10 cellular contexts compared by ENCODE assay signal in genomic region chr5:122492675-122493074, GRCh38.
DNase-seq lines count a peak whose midpoint lies in the region; ATAC-seq and TF ChIP-seq lines count a peak whose summit lies in the region.
"Had no signal": no experiment of that assay in that cellular context is flagged by ENCODE, and none has a peak within 500 bp of the region (broad histone marks: within the 10 kb centered on the region; RNA-seq: fewer than 3 reads in every experiment).

No MANE protein-coding gene starts in this region.

- no peaks in the 10 kb centered on the region for H3K4me1 ChIP-seq in CD8-positive, alpha-beta memory T cell (ENCODE audit: insufficient read depth, low read length)

- H3K27ac ChIP-seq in SK-N-MC: no peak overlapping the region
- H3K27ac ChIP-seq in CD8-positive, alpha-beta memory T cell (ENCODE audit: low read depth, low read length): no peak overlapping the region

- POLR2A ChIA-PET in CD8-positive, alpha-beta memory T cell (lab: Charles Lee): no interaction called here

- TF ChIP-seq CTCF in glutamatergic neuron (IDR thresholded peaks at IDR 0.05; ENCODE audit: partially characterized antibody, unreplicated experiment): no peak

- no peak overlapping the region for H3K4me3 ChIP-seq in SK-N-MC
- H3K4me3 ChIP-seq in CD8-positive, alpha-beta memory T cell (ENCODE audit: low read length): no peak overlapping the region

- H3K27me3 ChIP-seq in CD8-positive, alpha-beta memory T cell (ENCODE audit: insufficient read depth, low read length, poor library complexity, severe bottlenecking): no peaks in the 10 kb centered on the region

- no peaks in the 10 kb centered on the region for H3K36me3 Mint-ChIP-seq in glutamatergic neuron (ENCODE audit: unreplicated experiment)
- H3K36me3 Mint-ChIP-seq in CD8-positive, alpha-beta memory T cell: no peaks in the 10 kb centered on the region
- H3K36me3 Mint-ChIP-seq: activated naive CD8-positive, alpha-beta T cell treated with anti-CD3 and anti-CD28 coated beads, Interleukin-2, amount 10 ng/mL, durations not matched to agents 7 days and 5 days had no signal

- H3K27ac Mint-ChIP-seq in glutamatergic neuron (ENCODE audit: unreplicated experiment): no peak overlapping the region
- no peak overlapping the region for H3K27ac Mint-ChIP-seq in CD8-positive, alpha-beta memory T cell
- H3K27ac Mint-ChIP-seq: activated naive CD8-positive, alpha-beta T cell treated with anti-CD3 and anti-CD28 coated beads, Interleukin-2, amount 10 ng/mL, durations not matched to agents 7 days and 5 days had no signal

- peaks cover 2% of the 10 kb centered on the region for H3K4me1 Mint-ChIP-seq in glutamatergic neuron (ENCODE audit: low read depth, unreplicated experiment)
- no peaks in the 10 kb centered on the region for H3K4me1 Mint-ChIP-seq in CD8-positive, alpha-beta memory T cell
- H3K4me1 Mint-ChIP-seq: activated naive CD8-positive, alpha-beta T cell treated with anti-CD3 and anti-CD28 coated beads, Interleukin-2, amount 10 ng/mL, durations not matched to agents 7 days and 5 days had no signal

- H3K9me3 ChIP-seq in SK-N-MC (ENCODE audit: low read depth, low read length): no peaks in the 10 kb centered on the region
- no peaks in the 10 kb centered on the region for H3K9me3 ChIP-seq in CD8-positive, alpha-beta memory T cell (ENCODE audit: low read length)

- no peak overlapping the region for H3K9ac ChIP-seq in SK-N-MC (ENCODE audit: insufficient read length)

- peak; percentile 48 for ATAC-seq in HG02798 (IDR thresholded peaks at IDR 0.05; ENCODE audit: poor library complexity, unreplicated experiment)
- peak; percentile 82 for ATAC-seq in left lobe of liver
- no peak for ATAC-seq in GM19023 (IDR thresholded peaks at IDR 0.05; ENCODE audit: unreplicated experiment)

- peaks cover 1% of the 10 kb centered on the region for H3K9me3 Mint-ChIP-seq in glutamatergic neuron (ENCODE audit: unreplicated experiment)
- peaks cover 0 to 2% (median 0%) of the 10 kb centered on the region in 5 donors for H3K9me3 Mint-ChIP-seq in CD8-positive, alpha-beta memory T cell
- H3K9me3 Mint-ChIP-seq: activated naive CD8-positive, alpha-beta T cell treated with anti-CD3 and anti-CD28 coated beads, Interleukin-2, amount 10 ng/mL, durations not matched to agents 7 days and 5 days had no signal

- DNase-seq in DMS 273 treated with DMSO at 0.1 percent for 48 hours (lab: John Stamatoyannopoulos, UW) (peak; percentile 6), SK-N-MC (ENCODE audit: low read depth, low spot score) (peak; percentile 5), left lobe of liver (ENCODE audit: low spot score) (no peak), glutamatergic neuron (no peak)
- no peak for DNase-seq in activated CD4-positive, CD25-positive, alpha-beta regulatory T cell treated with anti-CD3 and anti-CD28 coated beads, Interleukin-2, amount 50 U/mL, for 72 hours
- no peak for DNase-seq in CD8-positive, alpha-beta memory T cell
- DNase-seq: activated naive CD8-positive, alpha-beta T cell treated with anti-CD3 and anti-CD28 coated beads, Interleukin-2, amount 10 ng/mL, durations not matched to agents 7 days and 5 days; T-helper 1 cell had no signal

- H3K36me3 ChIP-seq in SK-N-MC (ENCODE audit: insufficient read depth, low read length): no peaks in the 10 kb centered on the region
- H3K36me3 ChIP-seq in CD8-positive, alpha-beta memory T cell (ENCODE audit: insufficient read depth, low read length): no peaks in the 10 kb centered on the region

- H3K4me3 Mint-ChIP-seq in glutamatergic neuron (ENCODE audit: unreplicated experiment): no peak overlapping the region
- H3K4me3 Mint-ChIP-seq in CD8-positive, alpha-beta memory T cell: no peak overlapping the region
- H3K4me3 Mint-ChIP-seq: activated naive CD8-positive, alpha-beta T cell treated with anti-CD3 and anti-CD28 coated beads, Interleukin-2, amount 10 ng/mL, durations not matched to agents 7 days and 5 days had no signal

- no peaks in the 10 kb centered on the region for H3K27me3 Mint-ChIP-seq in glutamatergic neuron (ENCODE audit: unreplicated experiment)
- peaks cover 0 to 2% of the 10 kb centered on the region in 2 donors for H3K27me3 Mint-ChIP-seq in CD8-positive, alpha-beta memory T cell
- H3K27me3 Mint-ChIP-seq: activated naive CD8-positive, alpha-beta T cell treated with anti-CD3 and anti-CD28 coated beads, Interleukin-2, amount 10 ng/mL, durations not matched to agents 7 days and 5 days had no signal

- CTCF ChIA-PET in CD8-positive, alpha-beta memory T cell (lab: Charles Lee): no interaction called here

Comparison
In these comparisons a context has a peak if more than half of its experiments do, and no peak if none do; other contexts are left out.
1. DNase-seq: peak in DMS 273 treated with DMSO at 0.1 percent for 48 hours (single experiment) and SK-N-MC (single experiment); none in left lobe of liver (single experiment), activated CD4-positive, CD25-positive, alpha-beta regulatory T cell treated with anti-CD3 and anti-CD28 coated beads, Interleukin-2, amount 50 U/mL, for 72 hours (single experiment), glutamatergic neuron (single experiment) and CD8-positive, alpha-beta memory T cell (0 of 5).